11 cellular contexts compared by ENCODE assay signal in the genomic region with DNA sequence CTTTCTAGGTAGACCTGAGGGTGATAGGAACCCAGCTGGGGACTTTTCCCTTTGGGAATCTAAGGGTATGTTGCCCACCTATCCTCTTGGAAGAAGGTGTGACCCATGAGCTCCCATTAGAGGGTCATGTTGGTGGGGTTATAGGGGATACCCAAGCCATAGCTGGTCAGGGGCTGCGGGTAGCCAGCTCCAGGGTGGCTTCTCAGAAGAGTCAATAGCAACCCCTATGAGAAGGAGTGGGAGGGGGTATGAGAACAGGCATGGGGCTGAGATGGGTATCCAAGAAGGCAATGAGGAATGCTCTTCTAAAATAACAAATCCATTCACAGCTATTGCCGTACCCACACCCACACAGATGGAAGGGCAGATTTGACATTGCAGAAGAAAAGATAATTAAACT.
DNase-seq lines count a peak whose midpoint lies in the region; ATAC-seq lines count a peak whose summit lies in the region.
"Had no signal": no experiment of that assay in that cellular context is flagged by ENCODE, and none has a peak within 500 bp of the region (broad histone marks: within the 10 kb centered on the region; RNA-seq: fewer than 3 reads in every experiment).

No MANE protein-coding gene starts in this region.

- H3K9me3 Mint-ChIP-seq in activated T-cell treated with anti-CD3 and anti-CD28 coated beads, Interleukin-2, amount 50 U/mL, for 24 hours: no peaks in the 10 kb centered on the region
- no peaks in the 10 kb centered on the region for H3K9me3 Mint-ChIP-seq in activated CD4-positive, alpha-beta memory T cell treated with anti-CD3 and anti-CD28 coated beads for 36 hours
- H3K9me3 Mint-ChIP-seq: CD4-positive, CD25-positive, alpha-beta regulatory T cell had no signal

- POLR2A ChIA-PET in activated CD4-positive, alpha-beta memory T cell treated with anti-CD3 and anti-CD28 coated beads for 36 hours (lab: Charles Lee): no interaction called here

- intact Hi-C loops in Right ventricle myocardium inferior (cut with DNase I) (no loop called here), left cardiac atrium (cut with DNase I) (no loop called here)
- intact Hi-C loops in activated CD4-positive, alpha-beta memory T cell treated with anti-CD3 and anti-CD28 coated beads for 36 hours (cut with micrococcal nuclease): loop anchor here (5.0 kb wide), 1 partner anchor 788 kb away; no protein-coding TSS in a partner anchor

- ATAC-seq in Right ventricle myocardium inferior (no peak), left cardiac atrium (no peak)

- H3K4me3 Mint-ChIP-seq in activated T-cell treated with anti-CD3 and anti-CD28 coated beads, Interleukin-2, amount 50 U/mL, for 24 hours: peak overlapping the region; percentile 5
- no peak overlapping the region for H3K4me3 Mint-ChIP-seq in activated CD4-positive, alpha-beta memory T cell treated with anti-CD3 and anti-CD28 coated beads for 36 hours
- H3K4me3 Mint-ChIP-seq: CD4-positive, CD25-positive, alpha-beta regulatory T cell had no signal

- no peak for DNase-seq in activated T-cell treated with anti-CD3 and anti-CD28 coated beads, Interleukin-2, amount 50 U/mL, for 24 hours
- no peak for DNase-seq in activated T-cell treated with anti-CD3 and anti-CD28 coated beads, Interleukin-2, amount 50 U/mL, for 1 hour
- peak; percentile 4 for DNase-seq in Right ventricle myocardium inferior (ENCODE audit: missing footprints)
- no peak for DNase-seq in left cardiac atrium
- DNase-seq in activated CD8-positive, alpha-beta memory T cell treated with anti-CD3 and anti-CD28 coated beads, Interleukin-2, amount 50 U/mL, for 48 hours: peak; percentile 36
- peak; percentile 20 for DNase-seq in mesenteric fat pad (ENCODE audit: low spot score)
- DNase-seq in NCI-H1694 treated with DMSO at 0.1 percent for 48 hours (lab: John Stamatoyannopoulos, UW): no peak
- DNase-seq in activated CD4-positive, alpha-beta memory T cell treated with anti-CD3 and anti-CD28 coated beads for 36 hours: no peak
- DNase-seq: ACHN; CD4-positive, CD25-positive, alpha-beta regulatory T cell; DMS 273 treated with DMSO at 0.1 percent for 48 hours had no signal

- H3K36me3 Mint-ChIP-seq in activated T-cell treated with anti-CD3 and anti-CD28 coated beads, Interleukin-2, amount 50 U/mL, for 24 hours (ENCODE audit: low read depth): no peaks in the 10 kb centered on the region
- H3K36me3 Mint-ChIP-seq in activated CD4-positive, alpha-beta memory T cell treated with anti-CD3 and anti-CD28 coated beads for 36 hours: no peaks in the 10 kb centered on the region
- H3K36me3 Mint-ChIP-seq: CD4-positive, CD25-positive, alpha-beta regulatory T cell had no signal

- H3K4me1 Mint-ChIP-seq in activated T-cell treated with anti-CD3 and anti-CD28 coated beads, Interleukin-2, amount 50 U/mL, for 24 hours (ENCODE audit: low read depth): peaks cover 60% of the 10 kb centered on the region
- peaks cover 42% of the 10 kb centered on the region for H3K4me1 Mint-ChIP-seq in activated CD4-positive, alpha-beta memory T cell treated with anti-CD3 and anti-CD28 coated beads for 36 hours (ENCODE audit: low read depth)

- CTCF ChIA-PET in activated CD4-positive, alpha-beta memory T cell treated with anti-CD3 and anti-CD28 coated beads for 36 hours (lab: Charles Lee): no interaction called here

- peaks cover 2% of the 10 kb centered on the region for H3K27me3 Mint-ChIP-seq in activated T-cell treated with anti-CD3 and anti-CD28 coated beads, Interleukin-2, amount 50 U/mL, for 24 hours
- H3K27me3 Mint-ChIP-seq in activated CD4-positive, alpha-beta memory T cell treated with anti-CD3 and anti-CD28 coated beads for 36 hours: no peaks in the 10 kb centered on the region

- peak overlapping the region; percentile 95 for H3K27ac Mint-ChIP-seq in activated T-cell treated with anti-CD3 and anti-CD28 coated beads, Interleukin-2, amount 50 U/mL, for 24 hours
- H3K27ac Mint-ChIP-seq in activated CD4-positive, alpha-beta memory T cell treated with anti-CD3 and anti-CD28 coated beads for 36 hours: no peak overlapping the region
- H3K27ac Mint-ChIP-seq: CD4-positive, CD25-positive, alpha-beta regulatory T cell had no signal

Comparison
In these comparisons a context has a peak if more than half of its experiments do, and no peak if none do; other contexts are left out.
1. DNase-seq: peak in Right ventricle myocardium inferior (single experiment), activated CD8-positive, alpha-beta memory T cell treated with anti-CD3 and anti-CD28 coated beads, Interleukin-2, amount 50 U/mL, for 48 hours (single experiment) and mesenteric fat pad (single experiment); none in activated T-cell treated with anti-CD3 and anti-CD28 coated beads, Interleukin-2, amount 50 U/mL, for 24 hours (single experiment), activated T-cell treated with anti-CD3 and anti-CD28 coated beads, Interleukin-2, amount 50 U/mL, for 1 hour (single experiment), left cardiac atrium (single experiment), NCI-H1694 treated with DMSO at 0.1 percent for 48 hours (single experiment) and activated CD4-positive, alpha-beta memory T cell treated with anti-CD3 and anti-CD28 coated beads for 36 hours (single experiment).